Comparison of ENCODE assay signal across 11 cellular contexts in the genomic region with DNA sequence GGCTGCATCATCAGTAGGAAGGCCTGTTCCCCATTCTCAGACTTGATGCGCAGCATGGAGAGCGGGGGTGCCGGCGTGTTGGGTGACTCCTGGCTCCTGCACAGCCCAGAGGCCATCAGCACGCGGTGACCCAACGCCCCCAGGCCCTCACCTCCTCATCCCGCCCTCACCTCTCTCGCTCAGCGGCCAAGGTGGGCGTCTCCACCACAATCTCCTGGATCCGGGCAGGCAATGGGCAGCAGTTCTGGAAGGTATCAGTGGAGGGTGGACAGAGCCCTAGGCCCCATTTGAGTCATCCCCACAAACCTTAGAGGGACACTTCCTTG. TPM values are rescaled to one million over a fixed set of nuclear protein-coding genes. Genes with fewer than 3 reads are reported as not detected.
DNase-seq lines count a peak whose midpoint lies in the region; ATAC-seq, FAIRE-seq and TF ChIP-seq lines count a peak whose summit lies in the region.
"Had no signal": no experiment of that assay in that cellular context is flagged by ENCODE, and none has a peak within 500 bp of the region (broad histone marks: within the 10 kb centered on the region; RNA-seq: fewer than 3 reads in every experiment).

No MANE protein-coding gene starts in this region.

- peaks cover 11% of the 10 kb centered on the region for H3K36me3 Mint-ChIP-seq in astrocyte (ENCODE audit: low read depth, unreplicated experiment)
- H3K36me3 Mint-ChIP-seq in natural killer cell treated with Interleukin-12 subunit alpha and Interleukin-12 subunit beta and Interleukin-15 and Interleukin-18, amount 100 ng/mL, for 72 hours: no peaks in the 10 kb centered on the region

- no peak overlapping the region for H2AFZ ChIP-seq in GM23248
- H2AFZ ChIP-seq in astrocyte (ENCODE audit: low read depth, low read length): no peak overlapping the region

- H3K36me3 ChIP-seq in GM23248 (ENCODE audit: low read depth) (0 out of 2 replicates have a peak, but pooled peaks cover 8% of the 10 kb centered on the region), astrocyte (ENCODE audit: insufficient read depth, low read length) (peaks cover 6% of the 10 kb centered on the region)

- H3K27ac ChIP-seq in GM23248 (peak overlapping the region; percentile 95), astrocyte (ENCODE audit: low read depth, low read length) (no peak overlapping the region)

- H3K4me1 ChIP-seq in GM23248 (ENCODE audit: insufficient read depth) (peaks cover 56% of the 10 kb centered on the region), astrocyte (ENCODE audit: insufficient read depth, low read length) (peaks cover 64% of the 10 kb centered on the region)

- no peaks in the 10 kb centered on the region for H3K9me3 Mint-ChIP-seq in astrocyte (ENCODE audit: unreplicated experiment)
- no peaks in the 10 kb centered on the region for H3K9me3 Mint-ChIP-seq in natural killer cell treated with Interleukin-12 subunit alpha and Interleukin-12 subunit beta and Interleukin-15 and Interleukin-18, amount 100 ng/mL, for 72 hours

- peak overlapping the region; percentile 90 for H3K4me2 ChIP-seq in GM23248 (ENCODE audit: unreplicated experiment)
- peak overlapping the region; percentile 97 for H3K4me2 ChIP-seq in astrocyte (ENCODE audit: low read length)

- no peaks in the 10 kb centered on the region for H3K27me3 Mint-ChIP-seq in astrocyte (ENCODE audit: low read depth, unreplicated experiment)
- no peaks in the 10 kb centered on the region for H3K27me3 Mint-ChIP-seq in natural killer cell treated with Interleukin-12 subunit alpha and Interleukin-12 subunit beta and Interleukin-15 and Interleukin-18, amount 100 ng/mL, for 72 hours

- H3K9me2 ChIP-seq in GM23248 (ENCODE audit: insufficient read depth): no peaks in the 10 kb centered on the region

- peak overlapping the region; percentile 40 for H3K4me3 Mint-ChIP-seq in astrocyte (ENCODE audit: unreplicated experiment)
- H3K4me3 Mint-ChIP-seq in natural killer cell treated with Interleukin-12 subunit alpha and Interleukin-12 subunit beta and Interleukin-15 and Interleukin-18, amount 100 ng/mL, for 72 hours: peak overlapping the region; percentile 34

- H3F3A ChIP-seq in GM23248 (ENCODE audit: insufficient read depth): peaks cover 69% of the 10 kb centered on the region

- FAIRE-seq in astrocyte (lab: Jason Lieb, UNC): no peak

- peak overlapping the region; percentile 41 for H3K27ac Mint-ChIP-seq in astrocyte (ENCODE audit: unreplicated experiment)
- peak overlapping the region; percentile 87 to 89 for H3K27ac Mint-ChIP-seq in natural killer cell treated with Interleukin-12 subunit alpha and Interleukin-12 subunit beta and Interleukin-15 and Interleukin-18, amount 100 ng/mL, for 72 hours

- H3K9me3 ChIP-seq in GM23248 (ENCODE audit: low read depth): no peaks in the 10 kb centered on the region
- H3K9me3 ChIP-seq in astrocyte (ENCODE audit: insufficient read depth, low read depth, low read length): no peaks in the 10 kb centered on the region

- H4K20me1 ChIP-seq in GM23248 (ENCODE audit: insufficient read depth) (peaks cover 3% of the 10 kb centered on the region; the same call in 1 of the 2 replicates), astrocyte (ENCODE audit: insufficient read depth, low read length) (peaks cover 46% of the 10 kb centered on the region)

- in situ Hi-C loops in GM23248 (cut with MboI): no loop called here

- peak overlapping the region; percentile 87 for H3K9ac ChIP-seq in GM23248
- H3K9ac ChIP-seq in astrocyte (ENCODE audit: low read length): peak overlapping the region; percentile 85

- H3K79me2 ChIP-seq in GM23248 (ENCODE audit: insufficient read depth) (peaks cover 34% of the 10 kb centered on the region), astrocyte (ENCODE audit: insufficient read depth, low read length) (peaks cover 48% of the 10 kb centered on the region)

- H3K4me1 Mint-ChIP-seq in astrocyte (ENCODE audit: low read depth, unreplicated experiment): peaks cover 51% of the 10 kb centered on the region
- H3K4me1 Mint-ChIP-seq in natural killer cell treated with Interleukin-12 subunit alpha and Interleukin-12 subunit beta and Interleukin-15 and Interleukin-18, amount 100 ng/mL, for 72 hours (ENCODE audit: low read depth in 2 of 2): peaks cover 72 to 75% of the 10 kb centered on the region in 2 donors

- no peak for ATAC-seq in natural killer cell treated with Interleukin-12 subunit alpha and Interleukin-12 subunit beta and Interleukin-15 and Interleukin-18, amount 100 ng/mL, for 72 hours
- ATAC-seq in esophagus mucosa: no peak
- ATAC-seq in HG02678 (IDR thresholded peaks at IDR 0.05; ENCODE audit: unreplicated experiment): no peak

- TF ChIP-seq CTCF in AG09309 (IDR thresholded peaks at IDR 0.05; ENCODE audit: control insufficient read depth, insufficient read depth, low read depth, low read length, missing control alignments) (no peak), astrocyte (IDR thresholded peaks at IDR 0.05; ENCODE audit: insufficient read depth, low read depth, low read length) (no peak)

- no peak for DNase-seq in AG09309 (ENCODE audit: low read depth)
- peak; percentile 11 for DNase-seq in GM23248
- DNase-seq in astrocyte (ENCODE audit: low read depth): no peak
- no peak for DNase-seq in natural killer cell treated with Interleukin-12 subunit alpha and Interleukin-12 subunit beta and Interleukin-15 and Interleukin-18, amount 100 ng/mL, for 72 hours (ENCODE audit: low spot score)
- no peak for DNase-seq in activated effector memory CD4-positive, alpha-beta T cell treated with anti-CD3 and anti-CD28 coated beads, Interleukin-2, amount 50 U/mL, for 16 hours
- no peak for DNase-seq in MV-4-11 (lab: John Stamatoyannopoulos, UW)
- DNase-seq: DMS 273 treated with DMSO at 0.1 percent for 48 hours; stimulated activated CD4-positive, alpha-beta T cell treated with anti-CD3 and anti-CD28 coated beads, Interleukin-1b, Interleukin-23, amount 100 ng/mL, for 48 hours had no signal

- WGBS in GM23248 (ENCODE audit: low coverage in 1 of 2, low lambda C conversion rate in 2 of 2, missing lambda C conversion rate in 2 of 2), 2 experiments: 82 to 86% methylated on average over 11 of the region's 12 CpGs

- no peaks in the 10 kb centered on the region for H3K27me3 ChIP-seq in GM23248 (replicated peaks; ENCODE audit: insufficient read depth)
- H3K27me3 ChIP-seq in astrocyte (ENCODE audit: insufficient read depth, low read length): no peaks in the 10 kb centered on the region

- H3K4me3 ChIP-seq in AG09309 (ENCODE audit: control insufficient read depth, low read depth, low read length) (peak overlapping the region; percentile 9), GM23248 (peak overlapping the region; percentile 85), astrocyte (ENCODE audit: insufficient read depth, low read depth, low read length) (peak overlapping the region; percentile 21)

RNA-seq across cellular contexts. Expression of a gene that starts 2.8 kb away (rescaled TPM):
- total RNA-seq in GM23248 (2014; rRNA removed; shearing (Covaris generic)): 212 and 240 TPM in 2 replicates
- polyA plus RNA-seq in GM23248 (2016; fragmentation: Nextera tagmentation; extraction: Ambion mirVana): 2,795 and 2,825 TPM in 2 replicates
- total RNA-seq in astrocyte (301 and 324 TPM in 2 replicates), esophagus mucosa (242 TPM)
- total RNA-seq in natural killer cell treated with Interleukin-12 subunit alpha and Interleukin-12 subunit beta and Interleukin-15 and Interleukin-18, amount 100 ng/mL, for 72 hours: 100 to 1,000 TPM; 203 to 249 TPM

RNA-seq across cellular contexts. Expression of a gene that starts 23.8 kb away (rescaled TPM):
- total RNA-seq in GM23248 (2014; rRNA removed; shearing (Covaris generic)): 4.8 and 5.8 TPM in 2 replicates
- polyA plus RNA-seq in GM23248 (2016; fragmentation: Nextera tagmentation; extraction: Ambion mirVana): 11.1 and 12.7 TPM in 2 replicates
- total RNA-seq in astrocyte (12.8 and 13.7 TPM in 2 replicates), esophagus mucosa (7.2 TPM)
- 10 to 100 TPM in 1 of 2 donors, 1 to 10 TPM in 1; 9.9 to 24.8 TPM for total RNA-seq in natural killer cell treated with Interleukin-12 subunit alpha and Interleukin-12 subunit beta and Interleukin-15 and Interleukin-18, amount 100 ng/mL, for 72 hours

RNA-seq across cellular contexts. Expression of a gene that starts 35.1 kb away (rescaled TPM):
- not detected in 2 replicates for total RNA-seq in GM23248 (2014; rRNA removed; shearing (Covaris generic))
- polyA plus RNA-seq in GM23248 (2016; fragmentation: Nextera tagmentation; extraction: Ambion mirVana): not detected in 2 replicates
- 1.9 TPM in 1 of 2 replicates, not detected in the other for total RNA-seq in astrocyte
- total RNA-seq in natural killer cell treated with Interleukin-12 subunit alpha and Interleukin-12 subunit beta and Interleukin-15 and Interleukin-18, amount 100 ng/mL, for 72 hours: 10 to 100 TPM in 1 of 2 donors, 1 to 10 TPM in 1; 8.1 to 17.2 TPM
- total RNA-seq in esophagus mucosa: 7.5 TPM
- polyA plus RNA-seq: neural cell had no signal

RNA-seq across cellular contexts. Expression of a gene that starts 48.7 kb away (rescaled TPM):
- total RNA-seq in GM23248 (2014; rRNA removed; shearing (Covaris generic)): 6.2 TPM in 2 replicates
- 4.6 and 5.0 TPM in 2 replicates for polyA plus RNA-seq in GM23248 (2016; fragmentation: Nextera tagmentation; extraction: Ambion mirVana)
- 10.2 and 10.5 TPM in 2 replicates for total RNA-seq in astrocyte
- total RNA-seq in natural killer cell treated with Interleukin-12 subunit alpha and Interleukin-12 subunit beta and Interleukin-15 and Interleukin-18, amount 100 ng/mL, for 72 hours: 10 to 100 TPM; 21.0 to 57.5 TPM
- total RNA-seq in esophagus mucosa: 8.7 TPM

Comparison
In these comparisons a context has a peak if more than half of its experiments do, and no peak if none do; other contexts are left out.
1. H3K4me3 ChIP-seq: peak in every context shown above with its lines; median percentile 85 in GM23248; 21 in astrocyte; 9 in AG09309.